ENCODE assay signal across 8 cellular contexts in genomic region chr15:88637841-88638625, GRCh38. TPM values are rescaled to one million over a fixed set of nuclear protein-coding genes. Genes with fewer than 3 reads are reported as not detected.
DNase-seq lines count a peak whose midpoint lies in the region; ATAC-seq, FAIRE-seq and TF ChIP-seq lines count a peak whose summit lies in the region.

No MANE protein-coding gene starts in this region.

- TF ChIP-seq CTCF in WI38 (IDR thresholded peaks at IDR 0.05; ENCODE audit: low read depth, low read length) = no peak
- TF ChIP-seq CTCF in heart right ventricle (IDR thresholded peaks at IDR 0.05) = no peak
- no peak for TF ChIP-seq CTCF in gastrocnemius medialis (IDR thresholded peaks at IDR 0.05 in 4 of 5, conservative IDR thresholded peaks at IDR 0.05 in 1 of 5)
- TF ChIP-seq CTCF in GM20000 (IDR thresholded peaks at IDR 0.05; ENCODE audit: extremely low read depth, missing control alignments) = no peak

- peak overlapping the region; percentile 62 to 96 (median 89) for H3K27ac ChIP-seq in heart right ventricle
- peak overlapping the region; percentile 80 to 92 (median 84) for H3K27ac ChIP-seq in gastrocnemius medialis

- in situ Hi-C loops in gastrocnemius medialis (cut with MboI; ENCODE audit: low sequenced_read_pairs in 4 of 4) = no loop called here

- peaks cover 12 to 80% (median 22%) of the 10 kb centered on the region in 9 donors for H3K4me1 ChIP-seq in heart right ventricle
- H3K4me1 ChIP-seq in gastrocnemius medialis = peaks cover 11 to 15% of the 10 kb centered on the region in 2 donors

- DNase-seq in GM19239 (ENCODE audit: insufficient read length, low spot score) (no peak), heart right ventricle (no peak), gastrocnemius medialis (no peak), GM20000 (ENCODE audit: low spot score) (no peak), MV-4-11 (lab: John Stamatoyannopoulos, UW) (no peak)

- no peaks in the 10 kb centered on the region for H3K27me3 ChIP-seq in heart right ventricle
- peaks cover 0 to 2% (median 0%) of the 10 kb centered on the region in 3 donors for H3K27me3 ChIP-seq in gastrocnemius medialis

- TF ChIP-seq POLR2A in gastrocnemius medialis (IDR thresholded peaks at IDR 0.05) = no peak

- intact Hi-C loops in heart right ventricle (cut with DNase I) = loop anchor here in 1 of 10 donors (1.0 kb wide), 1 partner anchor 17 kb away; the partner anchor contains the start of gene AEN
- intact Hi-C loops in gastrocnemius medialis (cut with DNase I; ENCODE audit: low total_unique reads) = no loop called here

- peak; percentile 26 for FAIRE-seq in GM19239 (lab: Jason Lieb, UNC)

- 71 to 82% methylated on average over 7 of the region's 7 CpGs for WGBS in heart right ventricle, 2 donors

- H3K36me3 ChIP-seq in heart right ventricle (peaks cover 0 to 29% (median 0%) of the 10 kb centered on the region in 9 donors), gastrocnemius medialis (no peaks in the 10 kb centered on the region)

- ATAC-seq in heart right ventricle (peak; percentile 1 to 27 (median 14)), gastrocnemius medialis (no peak), HG02973 (IDR thresholded peaks at IDR 0.05; ENCODE audit: unreplicated experiment) (no peak)
- no peak for ATAC-seq in activated CD4-positive, CD25-positive, alpha-beta regulatory T cell treated with anti-CD3 and anti-CD28 coated beads, Interleukin-2, amount 50 U/mL, for 24 hours

- H3K9me3 ChIP-seq in heart right ventricle (no peaks in the 10 kb centered on the region), gastrocnemius medialis (no peaks in the 10 kb centered on the region)

- H3K4me3 ChIP-seq in WI38 (ENCODE audit: low read depth, low read length) (peak overlapping the region; percentile 52), heart right ventricle (peak overlapping the region in 9 of 10 donors; percentile 12 to 63 (median 55)), gastrocnemius medialis (peak overlapping the region; percentile 46 to 59 (median 56))

RNA-seq across cellular contexts. Expression of gene ISG20, which starts 0.8 kb away (rescaled TPM):
- total RNA-seq in heart right ventricle (10 to 100 TPM in 1 of 10 donors, 1 to 10 TPM in 9; 2.0 to 23.0 (median 4.5) TPM), gastrocnemius medialis (1 to 10 TPM; 1.2 to 9.2 (median 1.6) TPM)
- polyA plus RNA-seq in heart right ventricle = 10 to 100 TPM in 1 of 2 donors, 1 to 10 TPM in 1; 3.6 to 13.8 TPM

RNA-seq across cellular contexts. Expression of gene AEN, which starts 16.9 kb away (rescaled TPM):
- total RNA-seq in heart right ventricle = 1 to 10 TPM; 4.0 to 9.5 (median 5.6) TPM
- 10 to 100 TPM in 1 of 2 donors, 1 to 10 TPM in 1; 3.4 to 13.2 TPM for polyA plus RNA-seq in heart right ventricle
- total RNA-seq in gastrocnemius medialis = 10 to 100 TPM; 16.1 to 19.2 (median 17.3) TPM

Comparison
In these comparisons a context has a peak if more than half of its experiments do, and no peak if none do; other contexts are left out.
1. ATAC-seq: peak in heart right ventricle (8 of 8); none in gastrocnemius medialis (0 of 2), HG02973 (single experiment) and activated CD4-positive, CD25-positive, alpha-beta regulatory T cell treated with anti-CD3 and anti-CD28 coated beads, Interleukin-2, amount 50 U/mL, for 24 hours (0 of 2).
2. Peak in every context shown above with its lines, with median percentiles within 50 percentile points of each other: H3K4me3 ChIP-seq.